1 cellular context compared by ENCODE assay signal in genomic region chr1:155003227-155003765, GRCh38.
TF ChIP-seq lines count a peak whose summit lies in the region.

No MANE protein-coding gene starts in this region.

TF ChIP-seq in HepG2, 621 proteins besides CTCF, POLR2A, EP300 and RAD21 (continued from another document and continues in another):
- TF ChIP-seq, protein P1, sequence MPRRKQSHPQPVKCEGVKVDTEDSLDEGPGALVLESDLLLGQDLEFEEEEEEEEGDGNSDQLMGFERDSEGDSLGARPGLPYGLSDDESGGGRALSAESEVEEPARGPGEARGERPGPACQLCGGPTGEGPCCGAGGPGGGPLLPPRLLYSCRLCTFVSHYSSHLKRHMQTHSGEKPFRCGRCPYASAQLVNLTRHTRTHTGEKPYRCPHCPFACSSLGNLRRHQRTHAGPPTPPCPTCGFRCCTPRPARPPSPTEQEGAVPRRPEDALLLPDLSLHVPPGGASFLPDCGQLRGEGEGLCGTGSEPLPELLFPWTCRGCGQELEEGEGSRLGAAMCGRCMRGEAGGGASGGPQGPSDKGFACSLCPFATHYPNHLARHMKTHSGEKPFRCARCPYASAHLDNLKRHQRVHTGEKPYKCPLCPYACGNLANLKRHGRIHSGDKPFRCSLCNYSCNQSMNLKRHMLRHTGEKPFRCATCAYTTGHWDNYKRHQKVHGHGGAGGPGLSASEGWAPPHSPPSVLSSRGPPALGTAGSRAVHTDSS (CRISPR knock-in tag; conservative IDR thresholded peaks at IDR 0.05) = no peak
- TF ChIP-seq ZFP36 (IDR thresholded peaks at IDR 0.05; ENCODE audit: borderline replicate concordance, low read depth, low read length, partially characterized antibody) = no peak
- TF ChIP-seq KDM5A (IDR thresholded peaks at IDR 0.05; ENCODE audit: borderline replicate concordance, low read length) = 0 out of 2 replicates have a peak, but pooled peaks have one; percentile 24
- no peak for TF ChIP-seq HNF4A (CRISPR knock-in tag; IDR thresholded peaks at IDR 0.05)
- 0 out of 2 replicates have a peak, but pooled peaks have one; percentile 28 for TF ChIP-seq ZNF768 (CRISPR knock-in tag; IDR thresholded peaks at IDR 0.05)
- no peak for TF ChIP-seq ZSCAN29 (CRISPR knock-in tag; conservative IDR thresholded peaks at IDR 0.05)
- TF ChIP-seq AGO2 (optimal IDR thresholded peaks at IDR 0.05; ENCODE audit: low read depth, low read length) = peak; percentile 78
- TF ChIP-seq, protein P2, sequence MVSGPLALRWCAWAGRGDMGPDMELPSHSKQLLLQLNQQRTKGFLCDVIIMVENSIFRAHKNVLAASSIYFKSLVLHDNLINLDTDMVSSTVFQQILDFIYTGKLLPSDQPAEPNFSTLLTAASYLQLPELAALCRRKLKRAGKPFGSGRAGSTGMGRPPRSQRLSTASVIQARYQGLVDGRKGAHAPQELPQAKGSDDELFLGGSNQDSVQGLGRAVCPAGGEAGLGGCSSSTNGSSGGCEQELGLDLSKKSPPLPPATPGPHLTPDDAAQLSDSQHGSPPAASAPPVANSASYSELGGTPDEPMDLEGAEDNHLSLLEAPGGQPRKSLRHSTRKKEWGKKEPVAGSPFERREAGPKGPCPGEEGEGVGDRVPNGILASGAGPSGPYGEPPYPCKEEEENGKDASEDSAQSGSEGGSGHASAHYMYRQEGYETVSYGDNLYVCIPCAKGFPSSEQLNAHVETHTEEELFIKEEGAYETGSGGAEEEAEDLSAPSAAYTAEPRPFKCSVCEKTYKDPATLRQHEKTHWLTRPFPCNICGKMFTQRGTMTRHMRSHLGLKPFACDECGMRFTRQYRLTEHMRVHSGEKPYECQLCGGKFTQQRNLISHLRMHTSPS (CRISPR knock-in tag; IDR thresholded peaks at IDR 0.05; ENCODE audit: low read depth) = no peak
- 0 out of 2 replicates have a peak, but pooled peaks have one; percentile 24 for TF ChIP-seq CHD4 (IDR thresholded peaks at IDR 0.05; ENCODE audit: borderline replicate concordance, low read length)
- TF ChIP-seq PHF8 (CRISPR knock-in tag; IDR thresholded peaks at IDR 0.05) = peak; percentile 51
- TF ChIP-seq ZNF878 (CRISPR knock-in tag; IDR thresholded peaks at IDR 0.05) = 0 out of 2 replicates have a peak, but pooled peaks have one; percentile 43
- TF ChIP-seq, protein P3, sequence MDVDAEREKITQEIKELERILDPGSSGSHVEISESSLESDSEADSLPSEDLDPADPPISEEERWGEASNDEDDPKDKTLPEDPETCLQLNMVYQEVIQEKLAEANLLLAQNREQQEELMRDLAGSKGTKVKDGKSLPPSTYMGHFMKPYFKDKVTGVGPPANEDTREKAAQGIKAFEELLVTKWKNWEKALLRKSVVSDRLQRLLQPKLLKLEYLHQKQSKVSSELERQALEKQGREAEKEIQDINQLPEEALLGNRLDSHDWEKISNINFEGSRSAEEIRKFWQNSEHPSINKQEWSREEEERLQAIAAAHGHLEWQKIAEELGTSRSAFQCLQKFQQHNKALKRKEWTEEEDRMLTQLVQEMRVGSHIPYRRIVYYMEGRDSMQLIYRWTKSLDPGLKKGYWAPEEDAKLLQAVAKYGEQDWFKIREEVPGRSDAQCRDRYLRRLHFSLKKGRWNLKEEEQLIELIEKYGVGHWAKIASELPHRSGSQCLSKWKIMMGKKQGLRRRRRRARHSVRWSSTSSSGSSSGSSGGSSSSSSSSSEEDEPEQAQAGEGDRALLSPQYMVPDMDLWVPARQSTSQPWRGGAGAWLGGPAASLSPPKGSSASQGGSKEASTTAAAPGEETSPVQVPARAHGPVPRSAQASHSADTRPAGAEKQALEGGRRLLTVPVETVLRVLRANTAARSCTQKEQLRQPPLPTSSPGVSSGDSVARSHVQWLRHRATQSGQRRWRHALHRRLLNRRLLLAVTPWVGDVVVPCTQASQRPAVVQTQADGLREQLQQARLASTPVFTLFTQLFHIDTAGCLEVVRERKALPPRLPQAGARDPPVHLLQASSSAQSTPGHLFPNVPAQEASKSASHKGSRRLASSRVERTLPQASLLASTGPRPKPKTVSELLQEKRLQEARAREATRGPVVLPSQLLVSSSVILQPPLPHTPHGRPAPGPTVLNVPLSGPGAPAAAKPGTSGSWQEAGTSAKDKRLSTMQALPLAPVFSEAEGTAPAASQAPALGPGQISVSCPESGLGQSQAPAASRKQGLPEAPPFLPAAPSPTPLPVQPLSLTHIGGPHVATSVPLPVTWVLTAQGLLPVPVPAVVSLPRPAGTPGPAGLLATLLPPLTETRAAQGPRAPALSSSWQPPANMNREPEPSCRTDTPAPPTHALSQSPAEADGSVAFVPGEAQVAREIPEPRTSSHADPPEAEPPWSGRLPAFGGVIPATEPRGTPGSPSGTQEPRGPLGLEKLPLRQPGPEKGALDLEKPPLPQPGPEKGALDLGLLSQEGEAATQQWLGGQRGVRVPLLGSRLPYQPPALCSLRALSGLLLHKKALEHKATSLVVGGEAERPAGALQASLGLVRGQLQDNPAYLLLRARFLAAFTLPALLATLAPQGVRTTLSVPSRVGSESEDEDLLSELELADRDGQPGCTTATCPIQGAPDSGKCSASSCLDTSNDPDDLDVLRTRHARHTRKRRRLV (CRISPR knock-in tag; IDR thresholded peaks at IDR 0.05) = no peak
- no peak for TF ChIP-seq ZNF75D (CRISPR knock-in tag; IDR thresholded peaks at IDR 0.05; ENCODE audit: borderline replicate concordance)
- no peak for TF ChIP-seq RBAK (CRISPR knock-in tag; IDR thresholded peaks at IDR 0.05)
- TF ChIP-seq PAWR (CRISPR knock-in tag; IDR thresholded peaks at IDR 0.05; ENCODE audit: borderline replicate concordance) = no peak
- TF ChIP-seq ZSCAN20 (CRISPR knock-in tag; IDR thresholded peaks at IDR 0.05; ENCODE audit: borderline replicate concordance) = no peak
- TF ChIP-seq THAP7 (CRISPR knock-in tag; IDR thresholded peaks at IDR 0.05) = no peak
- no peak for TF ChIP-seq ZNF790 (CRISPR knock-in tag; IDR thresholded peaks at IDR 0.05; ENCODE audit: borderline replicate concordance)
- TF ChIP-seq GABPA (IDR thresholded peaks at IDR 0.05; ENCODE audit: low read depth, low read length) = no peak
- TF ChIP-seq GABPA (CRISPR knock-in tag; IDR thresholded peaks at IDR 0.05; ENCODE audit: low read depth) = no peak
- no peak for TF ChIP-seq MATR3 (CRISPR knock-in tag; IDR thresholded peaks at IDR 0.05)
- no peak for TF ChIP-seq PREB (CRISPR knock-in tag; IDR thresholded peaks at IDR 0.05)
- TF ChIP-seq, protein P4, sequence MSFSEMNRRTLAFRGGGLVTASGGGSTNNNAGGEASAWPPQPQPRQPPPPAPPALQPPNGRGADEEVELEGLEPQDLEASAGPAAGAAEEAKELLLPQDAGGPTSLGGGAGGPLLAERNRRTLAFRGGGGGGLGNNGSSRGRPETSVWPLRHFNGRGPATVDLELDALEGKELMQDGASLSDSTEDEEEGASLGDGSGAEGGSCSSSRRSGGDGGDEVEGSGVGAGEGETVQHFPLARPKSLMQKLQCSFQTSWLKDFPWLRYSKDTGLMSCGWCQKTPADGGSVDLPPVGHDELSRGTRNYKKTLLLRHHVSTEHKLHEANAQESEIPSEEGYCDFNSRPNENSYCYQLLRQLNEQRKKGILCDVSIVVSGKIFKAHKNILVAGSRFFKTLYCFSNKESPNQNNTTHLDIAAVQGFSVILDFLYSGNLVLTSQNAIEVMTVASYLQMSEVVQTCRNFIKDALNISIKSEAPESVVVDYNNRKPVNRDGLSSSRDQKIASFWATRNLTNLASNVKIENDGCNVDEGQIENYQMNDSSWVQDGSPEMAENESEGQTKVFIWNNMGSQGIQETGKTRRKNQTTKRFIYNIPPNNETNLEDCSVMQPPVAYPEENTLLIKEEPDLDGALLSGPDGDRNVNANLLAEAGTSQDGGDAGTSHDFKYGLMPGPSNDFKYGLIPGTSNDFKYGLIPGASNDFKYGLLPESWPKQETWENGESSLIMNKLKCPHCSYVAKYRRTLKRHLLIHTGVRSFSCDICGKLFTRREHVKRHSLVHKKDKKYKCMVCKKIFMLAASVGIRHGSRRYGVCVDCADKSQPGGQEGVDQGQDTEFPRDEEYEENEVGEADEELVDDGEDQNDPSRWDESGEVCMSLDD (CRISPR knock-in tag; IDR thresholded peaks at IDR 0.05; ENCODE audit: borderline replicate concordance) = no peak
- no peak for TF ChIP-seq HHEX (CRISPR knock-in tag; IDR thresholded peaks at IDR 0.05)
- TF ChIP-seq ZNF687 (CRISPR knock-in tag; IDR thresholded peaks at IDR 0.05) = 0 out of 2 replicates have a peak, but pooled peaks have one; percentile 3
- no peak for TF ChIP-seq ZNF329 (CRISPR knock-in tag; IDR thresholded peaks at IDR 0.05; ENCODE audit: low read depth)
- 0 out of 2 replicates have a peak, but pooled peaks have one; percentile 59 for TF ChIP-seq ZNF17 (CRISPR knock-in tag; IDR thresholded peaks at IDR 0.05)
- no peak for TF ChIP-seq MED13 (CRISPR knock-in tag; IDR thresholded peaks at IDR 0.05)
- TF ChIP-seq FLYWCH1 (CRISPR knock-in tag; IDR thresholded peaks at IDR 0.05) = no peak
- TF ChIP-seq, protein P5, sequence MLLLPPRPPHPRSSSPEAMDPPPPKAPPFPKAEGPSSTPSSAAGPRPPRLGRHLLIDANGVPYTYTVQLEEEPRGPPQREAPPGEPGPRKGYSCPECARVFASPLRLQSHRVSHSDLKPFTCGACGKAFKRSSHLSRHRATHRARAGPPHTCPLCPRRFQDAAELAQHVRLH (CRISPR knock-in tag; IDR thresholded peaks at IDR 0.05; ENCODE audit: borderline replicate concordance, low read depth) = no peak
- TF ChIP-seq HNF1A (IDR thresholded peaks at IDR 0.05; ENCODE audit: low read depth) = no peak
- no peak for TF ChIP-seq HNF1A (CRISPR knock-in tag; IDR thresholded peaks at IDR 0.05; ENCODE audit: borderline replicate concordance)
